ENCODE assay signal across 20 cellular contexts in the genomic region with DNA sequence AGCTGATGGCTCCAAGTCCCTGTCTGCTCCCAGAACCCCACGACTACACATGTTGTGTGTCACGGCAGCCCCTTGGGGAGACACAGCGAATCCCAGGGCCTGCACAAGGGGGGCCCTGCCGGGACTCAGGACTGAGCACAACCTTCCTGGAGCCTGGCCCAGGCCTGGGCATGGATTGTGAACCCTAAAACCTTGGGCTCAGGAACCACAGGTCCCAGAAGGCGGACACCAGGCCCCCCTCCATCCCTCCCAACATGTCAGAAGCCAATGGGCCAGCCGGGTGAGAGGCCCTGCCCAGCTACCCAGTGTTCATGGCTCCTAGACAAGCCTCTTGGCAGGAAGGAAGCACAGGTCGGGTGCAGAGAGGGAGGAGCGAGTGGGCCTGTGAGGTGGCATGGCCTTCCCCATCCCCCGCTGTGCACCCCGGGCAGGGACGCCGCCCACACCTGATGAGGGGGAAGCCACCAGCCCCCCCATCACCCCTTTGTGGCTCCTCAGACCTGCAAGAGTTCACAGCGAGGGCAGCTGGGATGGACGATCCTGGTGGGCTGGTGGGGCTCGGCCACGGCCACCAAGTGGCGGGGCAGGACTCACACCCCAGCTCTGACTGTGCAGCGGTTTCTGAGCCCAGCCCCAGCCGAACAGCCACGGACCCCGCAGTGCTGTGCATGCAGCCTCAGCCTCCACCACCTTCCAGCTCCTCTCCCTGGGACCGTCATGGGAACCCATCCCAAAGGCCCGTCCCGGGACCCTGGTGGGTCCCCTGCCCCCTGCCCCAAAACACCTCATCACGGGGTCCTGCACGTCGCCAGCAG. TPM values are rescaled to one million over a fixed set of nuclear protein-coding genes. Genes with fewer than 3 reads are reported as not detected.
DNase-seq lines count a peak whose midpoint lies in the region; FAIRE-seq and TF ChIP-seq lines count a peak whose summit lies in the region.
"Had no signal": no experiment of that assay in that cellular context is flagged by ENCODE, and none has a peak within 500 bp of the region (broad histone marks: within the 10 kb centered on the region; RNA-seq: fewer than 3 reads in every experiment).

No MANE protein-coding gene starts in this region.

- no peaks in the 10 kb centered on the region for H3K23me2 ChIP-seq in H1 (ENCODE audit: low read depth, low read length)

- 87% methylated on average over 18 of the region's 27 CpGs; no CpG with 5 or more reads in 1 of the 2 experiments for WGBS in H1 (ENCODE audit: extremely low coverage in 1 of 2, insufficient coverage in 1 of 2, insufficient read length in 1 of 2, insufficient replicate concordance in 2 of 2, low coverage in 1 of 2, low lambda C conversion rate in 2 of 2, missing lambda C conversion rate in 1 of 2), 2 experiments
- no CpG with 5 or more reads among the region's 27 CpGs for WGBS in neuronal stem cell (ENCODE audit: extremely low coverage in 2 of 2, insufficient read length in 2 of 2, insufficient replicate concordance in 1 of 2), 2 donors

- POLR2A ChIA-PET in H1 (lab: Charles Lee; ENCODE audit: partially characterized antibody) = interaction anchor here (1.1 kb wide), 1 partner anchor 11 kb away, joined by 3 read pairs; no protein-coding TSS in a partner anchor

- H3K36me3 ChIP-seq in BLaER1 = no peaks in the 10 kb centered on the region
- H3K36me3 ChIP-seq in H1 (ENCODE audit: control insufficient read depth in 2 of 4, insufficient read depth in 4 of 4, low read length in 3 of 4) = no peaks in the 10 kb centered on the region
- H3K36me3 ChIP-seq in neuronal stem cell (replicated peaks in 1 of 2; ENCODE audit: control insufficient read depth in 2 of 2, insufficient read depth in 2 of 2, low read length in 2 of 2) = no peaks in the 10 kb centered on the region

- peak overlapping the region; percentile 35; the same call in 1 of the 2 replicates for H4K8ac ChIP-seq in H1 (ENCODE audit: extremely low read depth, insufficient read depth, low read length)
- no peak overlapping the region for H4K8ac ChIP-seq in neuronal stem cell (ENCODE audit: low read depth, low read length)

- no peak overlapping the region for H3K18ac ChIP-seq in H1 (ENCODE audit: extremely low read depth, low read length)
- peak overlapping the region; percentile 68 for H3K18ac ChIP-seq in neuronal stem cell (ENCODE audit: low read length)

- H2AK5ac ChIP-seq in H1 (ENCODE audit: low read depth, low read length) = no peak overlapping the region
- H2AK5ac ChIP-seq in neuronal stem cell (ENCODE audit: low read depth, low read length) = peak overlapping the region; percentile 56

- H3K23ac ChIP-seq in H1 (ENCODE audit: insufficient read length) (no peak overlapping the region), neuronal stem cell (ENCODE audit: low read depth, low read length, poor library complexity) (peak overlapping the region; percentile 61)

- H3K9ac ChIP-seq in BLaER1 (peak overlapping the region; percentile 34; the same call in 1 of the 2 replicates), H1 (replicated peaks in 1 of 4; ENCODE audit: extremely low read depth in 1 of 4, low read depth in 3 of 4, low read length in 3 of 4) (no peak overlapping the region), neuronal stem cell (ENCODE audit: low read depth, low read length, poor library complexity) (peak overlapping the region; percentile 30)

- H3K79me1 ChIP-seq in H1 (ENCODE audit: low read depth, low read length) (no peaks in the 10 kb centered on the region), neuronal stem cell (ENCODE audit: low read depth, low read length) (peaks cover 2% of the 10 kb centered on the region)

- no peak overlapping the region for H2BK5ac ChIP-seq in H1 (ENCODE audit: low read depth, low read length)
- H2BK5ac ChIP-seq in neuronal stem cell (ENCODE audit: low read length) = peak overlapping the region; percentile 28

- H4K91ac ChIP-seq in H1 (replicated peaks; ENCODE audit: insufficient read length, low read length) (no peak overlapping the region), neuronal stem cell (ENCODE audit: low read depth, low read length, poor library complexity) (no peak overlapping the region)

- H2BK120ac ChIP-seq in H1 (replicated peaks; ENCODE audit: low read depth, low read length) (no peak overlapping the region), neuronal stem cell (ENCODE audit: low read depth, low read length) (no peak overlapping the region)

- peak overlapping the region; percentile 7; the same call in 1 of the 2 replicates for H3K4me2 ChIP-seq in BLaER1
- no peak overlapping the region for H3K4me2 ChIP-seq in H1 (ENCODE audit: insufficient read depth in 1 of 2, low read depth in 2 of 2, low read length in 2 of 2)
- no peak overlapping the region for H3K4me2 ChIP-seq in neuronal stem cell (ENCODE audit: insufficient read depth, low read length, poor library complexity, severe bottlenecking)

- CTCF ChIA-PET in H1 (lab: Charles Lee; ENCODE audit: partially characterized antibody) = interaction anchor here (0.6 to 1.6 kb wide), 2 partner anchors 20 to 65 kb away, joined by 3 to 4 read pairs; no protein-coding TSS in a partner anchor

- H3K14ac ChIP-seq in H1 (ENCODE audit: insufficient read length) (no peak overlapping the region), neuronal stem cell (ENCODE audit: low read length) (no peak overlapping the region)

- TF ChIP-seq CTCF in H1 (IDR thresholded peaks at IDR 0.05; ENCODE audit: control extremely low read depth in 1 of 3, insufficient read depth in 1 of 3, low read depth in 1 of 3, low read length in 3 of 3) = no peak

- no peak overlapping the region for H3K4me3 ChIP-seq in BLaER1
- no peak overlapping the region for H3K4me3 ChIP-seq in H1 (ENCODE audit: extremely low read depth in 1 of 4, insufficient read depth in 2 of 4, low read depth in 3 of 4, low read length in 4 of 4)
- no peak overlapping the region for H3K4me3 ChIP-seq in neuronal stem cell (ENCODE audit: low read length in 2 of 2)
- H3K4me3 ChIP-seq: K562, SK-N-MC had no signal

- DNase-seq in D341Med (ENCODE audit: low spot score) = peak; percentile 30
- DNase-seq in H1 (ENCODE audit: low read depth in 1 of 2, low spot score in 2 of 2) = no peak
- no peak for DNase-seq in neuronal stem cell (ENCODE audit: low spot score)
- DNase-seq in activated naive CD4-positive, alpha-beta T cell treated with anti-CD3 and anti-CD28 coated beads, Interleukin-2, amount 50 U/mL, for 16 hours = no peak
- no peak for DNase-seq in hypothalamus (lab: John Stamatoyannopoulos, UW)
- DNase-seq in SIG-M5 treated with dmso at 0.1 percent for 504 hours (lab: John Stamatoyannopoulos, UW; ENCODE audit: unreplicated experiment) = no peak
- DNase-seq: ACHN; AML-193; CD4-positive, CD25-positive, alpha-beta regulatory T cell; MV-4-11; NCI-H1436; NCI-H2029 treated with DMSO at 0.1 percent for 48 hours; NCI-H510A; NCI-H774; PC-3 had no signal

- peak overlapping the region; percentile 53 for H3K27ac ChIP-seq in BLaER1
- H3K27ac ChIP-seq in H1 (ENCODE audit: low read depth, low read length) = no peak overlapping the region
- H3K27ac ChIP-seq in neuronal stem cell (replicated peaks; ENCODE audit: low read length) = no peak overlapping the region
- H3K27ac ChIP-seq: RWPE1, SK-N-MC had no signal

- H4K20me1 ChIP-seq in BLaER1 (no peaks in the 10 kb centered on the region), H1 (replicated peaks in 1 of 2; ENCODE audit: control insufficient read depth in 1 of 2, insufficient read depth in 2 of 2, low read length in 2 of 2) (no peaks in the 10 kb centered on the region)

- no peaks in the 10 kb centered on the region for H3K79me2 ChIP-seq in H1 (ENCODE audit: control insufficient read depth in 1 of 2, insufficient read depth in 2 of 2, low read length in 2 of 2)

- H2BK12ac ChIP-seq in H1 (ENCODE audit: low read depth, low read length) (no peak overlapping the region), neuronal stem cell (ENCODE audit: low read length) (peak overlapping the region; percentile 43)

- TF ChIP-seq EP300 in H1 (IDR thresholded peaks at IDR 0.05; ENCODE audit: borderline replicate concordance in 1 of 2, low read depth in 2 of 2, low read length in 2 of 2) = no peak

- no peak overlapping the region for H2BK20ac ChIP-seq in H1 (ENCODE audit: low read length)

- peaks cover 35% of the 10 kb centered on the region for H3K9me3 ChIP-seq in BLaER1
- peaks cover 10 to 11% of the 10 kb centered on the region in 2 experiments; a peak in 3 of 4 replicates for H3K9me3 ChIP-seq in H1 (ENCODE audit: insufficient read depth in 2 of 2, low read depth in 1 of 2, low read length in 1 of 2)
- peaks cover 4 to 11% of the 10 kb centered on the region in 2 donors for H3K9me3 ChIP-seq in neuronal stem cell (replicated peaks in 1 of 2; ENCODE audit: control insufficient read depth in 2 of 2, insufficient read depth in 1 of 2, low read depth in 1 of 2, low read length in 2 of 2)
- H3K9me3 ChIP-seq: Caco-2 had no signal

- H3K4me1 ChIP-seq in BLaER1 (peaks cover 45% of the 10 kb centered on the region), H1 (replicated peaks in 1 of 4; ENCODE audit: control insufficient read depth in 3 of 4, insufficient read depth in 4 of 4, low read length in 3 of 4) (peaks cover 0 to 13% (median 8%) of the 10 kb centered on the region in 4 experiments; a peak in 5 of 7 replicates), neuronal stem cell (ENCODE audit: control insufficient read depth in 2 of 2, insufficient read depth in 1 of 2, low read depth in 1 of 2, low read length in 2 of 2) (peaks cover 3 to 16% of the 10 kb centered on the region in 2 donors)
- H3K4me1 ChIP-seq: Caco-2 had no signal

- TF ChIP-seq POLR2A in H1 (IDR thresholded peaks at IDR 0.05; ENCODE audit: control extremely low read depth in 1 of 2, low read depth in 2 of 2, low read length in 2 of 2) = no peak

- no peak for FAIRE-seq in H1 (lab: Jason Lieb, UNC)
- FAIRE-seq: K562 had no signal

- no peak overlapping the region for H3K56ac ChIP-seq in H1 (replicated peaks; ENCODE audit: insufficient read length, low read depth, low read length)

- H4K5ac ChIP-seq in H1 (ENCODE audit: insufficient read length, low read depth, low read length) = no peak overlapping the region

- H2AFZ ChIP-seq in H1 (ENCODE audit: low read length) = no peak overlapping the region
- no peak overlapping the region for H2AFZ ChIP-seq in neuronal stem cell (ENCODE audit: low read length)

- H3K27me3 ChIP-seq in BLaER1 (no peaks in the 10 kb centered on the region), H1 (replicated peaks in 1 of 4; ENCODE audit: control insufficient read depth in 3 of 4, extremely low read depth in 1 of 4, insufficient read depth in 3 of 4, low read length in 3 of 4) (no peaks in the 10 kb centered on the region; a peak in 1 of 7 replicates), neuronal stem cell (ENCODE audit: control insufficient read depth in 3 of 3, insufficient read depth in 3 of 3, low read depth in 1 of 3, low read length in 3 of 3) (peaks cover 0 to 12% (median 2%) of the 10 kb centered on the region in 3 experiments)

- H2BK15ac ChIP-seq in H1 (ENCODE audit: low read length) (no peak overlapping the region), neuronal stem cell (ENCODE audit: low read length) (peak overlapping the region; percentile 16)

- no peak for TF ChIP-seq RAD21 in H1 (IDR thresholded peaks at IDR 0.05 in 1 of 2, conservative IDR thresholded peaks at IDR 0.05 in 1 of 2; ENCODE audit: low read depth in 2 of 2, low read length in 2 of 2)

- H3K4ac ChIP-seq in H1 (replicated peaks; ENCODE audit: insufficient read length, low read depth, low read length) (no peak overlapping the region), neuronal stem cell (ENCODE audit: low read length) (no peak overlapping the region)

RNA-seq across cellular contexts. Expression of gene PDE6B, which starts 3.7 kb away (rescaled TPM):
- total RNA-seq in H1 (2021; fragmentation: NEBNext Ultra II Directional; extraction: Animal tissue kit (Norgen Biotek cat#: 25700)) = 4.1 and 4.5 TPM in 2 replicates
- polyA plus RNA-seq in H1 (2011; rRNA removed) = 8.0 and 8.4 TPM in 2 replicates
- 11.1 TPM for polyA plus RNA-seq in H1 (2011; cell fraction: cytosol; rRNA removed)
- polyA plus RNA-seq in H1 (2011; cell fraction: nucleus; rRNA removed) = 14.3 TPM
- polyA plus RNA-seq in H1 (2012, experiment 1 of 2) = 9.1 to 17.0 TPM (median 14.1 TPM) in 4 replicates
- polyA plus RNA-seq in H1 (2012, experiment 2 of 2) = 4.3 TPM
- polyA plus RNA-seq in H1 (2013, experiment 1 of 2) = 1.3 TPM
- polyA plus RNA-seq in H1 (2013, experiment 2 of 2) = 2.1 TPM
- 11.1 and 16.4 TPM in 2 replicates for polyA minus RNA-seq in H1 (2011; rRNA and poly(A)+ RNA removed)
- polyA minus RNA-seq in H1 (2011; cell fraction: cytosol; rRNA and poly(A)+ RNA removed) = 6.8 TPM
- 9.4 TPM for polyA minus RNA-seq in H1 (2011; cell fraction: nucleus; rRNA and poly(A)+ RNA removed)
- 9.5 TPM for polyA plus RNA-seq in neuronal stem cell (2013, experiment 1 of 2)
- polyA plus RNA-seq in neuronal stem cell (2013, experiment 2 of 2) = 9.3 TPM
- total RNA-seq: Caco-2, K562, PC-3 had no signal

RNA-seq across cellular contexts. Expression of gene ATP5ME, which starts 45.0 kb away (rescaled TPM):
- 375 and 413 TPM in 2 replicates for total RNA-seq in H1 (2021; fragmentation: NEBNext Ultra II Directional; extraction: Animal tissue kit (Norgen Biotek cat#: 25700))
- 450 and 538 TPM in 2 replicates for polyA plus RNA-seq in H1 (2011; rRNA removed)
- polyA plus RNA-seq in H1 (2011; cell fraction: cytosol; rRNA removed) = 736 TPM
- polyA plus RNA-seq in H1 (2011; cell fraction: nucleus; rRNA removed) = 398 TPM
- polyA plus RNA-seq in H1 (2012, experiment 1 of 2) = 972 to 1,582 TPM (median 1,208 TPM) in 4 replicates
- 606 TPM for polyA plus RNA-seq in H1 (2012, experiment 2 of 2)
- polyA plus RNA-seq in H1 (2013, experiment 1 of 2) = 1,182 TPM
- polyA plus RNA-seq in H1 (2013, experiment 2 of 2) = 1,303 TPM
- polyA minus RNA-seq in H1 (2011; rRNA and poly(A)+ RNA removed) = 143 and 154 TPM in 2 replicates
- polyA minus RNA-seq in H1 (2011; cell fraction: cytosol; rRNA and poly(A)+ RNA removed) = 98.1 TPM
- 109 TPM for polyA minus RNA-seq in H1 (2011; cell fraction: nucleus; rRNA and poly(A)+ RNA removed)
- polyA plus RNA-seq in neuronal stem cell (2013, experiment 1 of 2) = 966 TPM
- 911 TPM for polyA plus RNA-seq in neuronal stem cell (2013, experiment 2 of 2)

RNA-seq across cellular contexts. Expression of gene MYL5, which starts 45.3 kb away (rescaled TPM):
- total RNA-seq in H1 (2021; fragmentation: NEBNext Ultra II Directional; extraction: Animal tissue kit (Norgen Biotek cat#: 25700)) = 5.5 and 5.7 TPM in 2 replicates
- 6.3 and 6.8 TPM in 2 replicates for polyA plus RNA-seq in H1 (2011; rRNA removed)
- 7.7 TPM for polyA plus RNA-seq in H1 (2011; cell fraction: cytosol; rRNA removed)
- 40.3 TPM for polyA plus RNA-seq in H1 (2011; cell fraction: nucleus; rRNA removed)
- polyA plus RNA-seq in H1 (2012, experiment 1 of 2) = 11.6 to 13.5 TPM (median 12.6 TPM) in 4 replicates
- polyA plus RNA-seq in H1 (2012, experiment 2 of 2) = 3.7 TPM
- 4.6 TPM for polyA plus RNA-seq in H1 (2013, experiment 1 of 2)
- 3.5 TPM for polyA plus RNA-seq in H1 (2013, experiment 2 of 2)
- 2.5 and 6.8 TPM in 2 replicates for polyA minus RNA-seq in H1 (2011; rRNA and poly(A)+ RNA removed)
- 6.9 TPM for polyA minus RNA-seq in H1 (2011; cell fraction: cytosol; rRNA and poly(A)+ RNA removed)
- 19.0 TPM for polyA minus RNA-seq in H1 (2011; cell fraction: nucleus; rRNA and poly(A)+ RNA removed)
- polyA plus RNA-seq in neuronal stem cell (2013, experiment 1 of 2) = 4.1 TPM
- 3.9 TPM for polyA plus RNA-seq in neuronal stem cell (2013, experiment 2 of 2)

RNA-seq across cellular contexts. Expression of gene TMEM271, which starts 52.9 kb away (rescaled TPM):
- 0.35 TPM in 1 of 2 replicates, not detected in the other for total RNA-seq in H1 (2021; fragmentation: NEBNext Ultra II Directional; extraction: Animal tissue kit (Norgen Biotek cat#: 25700))
- polyA plus RNA-seq in H1 (2011; rRNA removed) = 0.08 and 0.14 TPM in 2 replicates
- polyA plus RNA-seq in H1 (2011; cell fraction: cytosol; rRNA removed) = 0.06 TPM
- polyA plus RNA-seq in H1 (2011; cell fraction: nucleus; rRNA removed) = 0.14 TPM
- polyA plus RNA-seq in H1 (2012, experiment 1 of 2) = 0.16 TPM in 1 of 4 replicates, not detected in the others
- polyA plus RNA-seq in H1 (2012, experiment 2 of 2) = 0.07 TPM
- 0.08 TPM for polyA plus RNA-seq in H1 (2013, experiment 1 of 2)
- polyA plus RNA-seq in H1 (2013, experiment 2 of 2) = 0.13 TPM
- polyA minus RNA-seq in H1 (2011; rRNA and poly(A)+ RNA removed) = not detected in 2 replicates
- not detected for polyA minus RNA-seq in H1 (2011; cell fraction: cytosol; rRNA and poly(A)+ RNA removed)
- not detected for polyA minus RNA-seq in H1 (2011; cell fraction: nucleus; rRNA and poly(A)+ RNA removed)
- not detected for polyA plus RNA-seq in neuronal stem cell (2013, experiment 1 of 2)
- not detected for polyA plus RNA-seq in neuronal stem cell (2013, experiment 2 of 2)
- total RNA-seq: Caco-2; CD4-positive, CD25-positive, alpha-beta regulatory T cell; K562; PC-3 had no signal
- polyA plus RNA-seq: CD4-positive, CD25-positive, alpha-beta regulatory T cell; K562 had no signal

RNA-seq across cellular contexts. Expression of gene SLC49A3, which starts 59.9 kb away (rescaled TPM):
- total RNA-seq in H1 (2021; fragmentation: NEBNext Ultra II Directional; extraction: Animal tissue kit (Norgen Biotek cat#: 25700)) = 5.7 and 8.8 TPM in 2 replicates
- 5.0 and 6.7 TPM in 2 replicates for polyA plus RNA-seq in H1 (2011; rRNA removed)
- polyA plus RNA-seq in H1 (2011; cell fraction: cytosol; rRNA removed) = 5.4 TPM
- 16.0 TPM for polyA plus RNA-seq in H1 (2011; cell fraction: nucleus; rRNA removed)
- polyA plus RNA-seq in H1 (2012, experiment 1 of 2) = 2.3 to 6.0 TPM (median 5.7 TPM) in 4 replicates
- 3.0 TPM for polyA plus RNA-seq in H1 (2012, experiment 2 of 2)
- 2.3 TPM for polyA plus RNA-seq in H1 (2013, experiment 1 of 2)
- polyA plus RNA-seq in H1 (2013, experiment 2 of 2) = 1.9 TPM
- 0.98 and 2.7 TPM in 2 replicates for polyA minus RNA-seq in H1 (2011; rRNA and poly(A)+ RNA removed)
- 2.9 TPM for polyA minus RNA-seq in H1 (2011; cell fraction: cytosol; rRNA and poly(A)+ RNA removed)
- polyA minus RNA-seq in H1 (2011; cell fraction: nucleus; rRNA and poly(A)+ RNA removed) = 9.7 TPM
- polyA plus RNA-seq in neuronal stem cell (2013, experiment 1 of 2) = 0.81 TPM
- 0.57 TPM for polyA plus RNA-seq in neuronal stem cell (2013, experiment 2 of 2)
- total RNA-seq: PC-3 had no signal

Comparison
In these comparisons a context has a peak if more than half of its experiments do, and no peak if none do; other contexts are left out.
1. H3K9ac ChIP-seq: peak in BLaER1 (single experiment) and neuronal stem cell (single experiment); none in H1 (0 of 4).